10 cellular contexts compared by ENCODE assay signal in the genomic region with DNA sequence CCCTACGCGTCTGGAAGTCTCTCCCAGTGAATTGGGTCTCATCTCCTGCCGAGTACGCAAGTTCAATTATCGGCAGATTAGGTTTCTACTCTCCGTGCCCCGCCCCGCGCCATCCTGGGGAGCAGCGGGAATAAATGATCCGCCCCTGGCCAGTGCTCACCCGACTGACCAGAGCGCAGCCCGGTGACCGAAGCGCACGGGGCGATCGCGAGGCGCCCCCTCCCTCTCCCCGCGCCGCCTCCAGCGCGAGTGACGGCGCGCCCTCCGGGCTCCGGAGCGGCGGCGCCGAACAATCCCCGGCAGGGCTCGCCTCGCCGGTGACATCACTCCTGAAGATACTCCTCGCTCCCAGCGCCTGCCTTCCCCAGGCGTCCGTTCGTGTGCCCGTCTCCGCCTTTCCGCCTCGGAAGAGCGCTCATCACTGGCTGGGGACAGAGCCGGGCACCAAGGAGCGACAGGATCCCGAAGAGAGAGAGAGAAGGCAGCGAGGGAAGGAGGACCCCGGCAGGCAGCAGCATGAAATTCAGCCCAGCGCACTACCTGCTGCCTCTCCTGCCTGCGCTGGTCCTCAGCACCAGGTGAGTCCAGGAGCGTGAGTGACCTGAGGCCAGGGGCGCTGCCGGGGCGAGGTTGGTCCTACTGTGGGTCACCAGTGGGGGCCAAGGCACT. TPM values are rescaled to one million over a fixed set of nuclear protein-coding genes. Genes with fewer than 3 reads are reported as not detected.
A peak's percentile ranks its signal among the peaks of the same experiment; 100 is the strongest.
DNase-seq lines count a peak whose midpoint lies in the region; ATAC-seq, FAIRE-seq and TF ChIP-seq lines count a peak whose summit lies in the region.
"Had no signal": no experiment of that assay in that cellular context is flagged by ENCODE, and none has a peak within 500 bp of the region (broad histone marks: within the 10 kb centered on the region; RNA-seq: fewer than 3 reads in every experiment).

LUZP2 (plus strand) TSS at position 326 of the 669 bp plus-strand sequence.

- POLR2A ChIA-PET in A673 (lab: Charles Lee; ENCODE audit: low non-redundant PET), result no interaction called here
- POLR2A ChIA-PET in HepG2 (lab: Yijun Ruan, JAX), result no interaction called here
- POLR2A ChIA-PET in activated CD4-positive, alpha-beta memory T cell treated with anti-CD3 and anti-CD28 coated beads, Interleukin-2, amount 10 ng/mL, durations not matched to agents 7 days and 5 days (lab: Charles Lee), result no interaction called here

- peak within 1 kb of the TSS; percentile 76 for H3K27ac Mint-ChIP-seq in type B pancreatic cell
- H3K27ac Mint-ChIP-seq in activated CD4-positive, alpha-beta memory T cell treated with anti-CD3 and anti-CD28 coated beads, Interleukin-2, amount 10 ng/mL, durations not matched to agents 7 days and 5 days, result no peak within 1 kb of the TSS

- H3K9me3 Mint-ChIP-seq in type B pancreatic cell, result no peaks in the 10 kb centered on the region
- peaks cover 1% of the 10 kb centered on the region for H3K9me3 Mint-ChIP-seq in activated CD4-positive, alpha-beta memory T cell treated with anti-CD3 and anti-CD28 coated beads, Interleukin-2, amount 10 ng/mL, durations not matched to agents 7 days and 5 days

- H3K27me3 ChIP-seq in A673 (replicated peaks; ENCODE audit: insufficient read depth, low read depth, low read length, poor library complexity) (peaks cover 26% of the 10 kb centered on the region), colonic mucosa (peaks cover 17% of the 10 kb centered on the region), HepG2 (ENCODE audit: control insufficient read depth in 1 of 2, insufficient read depth in 2 of 2, low read length in 2 of 2) (peaks cover 0 to 19% of the 10 kb centered on the region in 2 experiments; a peak in 4 of 5 replicates)

- no peak for TF ChIP-seq EP300 in HepG2 (IDR thresholded peaks at IDR 0.05; ENCODE audit: low read depth in 2 of 2, low read length in 2 of 2)
- no peak for TF ChIP-seq EP300 in HepG2 (CRISPR knock-in tag; IDR thresholded peaks at IDR 0.05; ENCODE audit: borderline replicate concordance)

- peaks cover 60% of the 10 kb centered on the region for H3K27me3 Mint-ChIP-seq in type B pancreatic cell
- H3K27me3 Mint-ChIP-seq in activated CD4-positive, alpha-beta memory T cell treated with anti-CD3 and anti-CD28 coated beads, Interleukin-2, amount 10 ng/mL, durations not matched to agents 7 days and 5 days, result peaks cover 2% of the 10 kb centered on the region

- H3K4me3 Mint-ChIP-seq in type B pancreatic cell, result peak within 1 kb of the TSS; percentile 89
- no peak within 1 kb of the TSS for H3K4me3 Mint-ChIP-seq in activated CD4-positive, alpha-beta memory T cell treated with anti-CD3 and anti-CD28 coated beads, Interleukin-2, amount 10 ng/mL, durations not matched to agents 7 days and 5 days

- BruUV-seq in A673 (replicated peaks; lab: Mats Ljungman, UMichigan) (no TSS peak), HepG2 (replicated peaks; lab: Mats Ljungman, UMichigan) (no TSS peak)

- CTCF ChIA-PET in A673 (lab: Charles Lee) (no interaction called here), HepG2 (lab: Yijun Ruan, JAX; ENCODE audit: low intra/inter-chr PET ratio, low total read pairs) (no interaction called here)
- CTCF ChIA-PET in activated CD4-positive, alpha-beta memory T cell treated with anti-CD3 and anti-CD28 coated beads, Interleukin-2, amount 10 ng/mL, durations not matched to agents 7 days and 5 days (lab: Charles Lee), result no interaction called here

- H3K9me3 ChIP-seq in A673 (ENCODE audit: low read depth, low read length, poor library complexity, severe bottlenecking), result no peaks in the 10 kb centered on the region
- no peaks in the 10 kb centered on the region for H3K9me3 ChIP-seq in colonic mucosa
- no peaks in the 10 kb centered on the region for H3K9me3 ChIP-seq in HepG2 (ENCODE audit: low read length)

- WGBS in HepG2 (ENCODE audit: low lambda C conversion rate), result 7% methylated on average over 2 of the region's 60 CpGs

- no peaks in the 10 kb centered on the region for H3K36me3 ChIP-seq in A673 (ENCODE audit: insufficient read depth, low read length, poor library complexity, severe bottlenecking)
- H3K36me3 ChIP-seq in colonic mucosa, result no peaks in the 10 kb centered on the region
- no peaks in the 10 kb centered on the region for H3K36me3 ChIP-seq in HepG2 (replicated peaks in 1 of 2; ENCODE audit: control insufficient read depth in 1 of 2, insufficient read depth in 2 of 2, low read length in 2 of 2)

- DNase-seq in A673 (ENCODE audit: low spot score), result peak; percentile 47
- peak; percentile 33 for DNase-seq in NCI-H146 (lab: John Stamatoyannopoulos, UW)
- peak; percentile 17 for DNase-seq in colonic mucosa
- DNase-seq in HepG2 (ENCODE audit: low spot score), result no peak
- peak; percentile 70 for DNase-seq in type B pancreatic cell (ENCODE audit: extremely low spot score, unreplicated experiment)
- no peak for DNase-seq in activated CD4-positive, alpha-beta memory T cell treated with anti-CD3 and anti-CD28 coated beads, Interleukin-2, amount 10 ng/mL, durations not matched to agents 7 days and 5 days
- no peak for DNase-seq in middle frontal gyrus (ENCODE audit: extremely low spot score, low spot score)

- no peaks in the 10 kb centered on the region for H3K79me2 ChIP-seq in HepG2 (ENCODE audit: insufficient read depth, low read length)

- H2AFZ ChIP-seq in HepG2 (ENCODE audit: low read length), result no peak within 1 kb of the TSS

- H3K4me1 Mint-ChIP-seq in type B pancreatic cell (ENCODE audit: unreplicated experiment), result peaks cover 17% of the 10 kb centered on the region
- H3K4me1 Mint-ChIP-seq in activated CD4-positive, alpha-beta memory T cell treated with anti-CD3 and anti-CD28 coated beads, Interleukin-2, amount 10 ng/mL, durations not matched to agents 7 days and 5 days, result no peaks in the 10 kb centered on the region

- intact Hi-C loops in A673 (cut with micrococcal nuclease; ENCODE audit: unreplicated experiment), result no loop called here
- intact Hi-C loops in colonic mucosa (cut with DNase I), result no loop called here
- intact Hi-C loops in HepG2 (cut with micrococcal nuclease; ENCODE audit: unreplicated experiment), result no loop called here

- FAIRE-seq in HepG2 (lab: Jason Lieb, UNC), result no peak
- FAIRE-seq: TTC549 had no signal

- ATAC-seq in HepG2 (peak; percentile 85), GM18907 (IDR thresholded peaks at IDR 0.05; ENCODE audit: unreplicated experiment) (no peak)

- no peaks in the 10 kb centered on the region for H3K36me3 Mint-ChIP-seq in type B pancreatic cell
- H3K36me3 Mint-ChIP-seq in activated CD4-positive, alpha-beta memory T cell treated with anti-CD3 and anti-CD28 coated beads, Interleukin-2, amount 10 ng/mL, durations not matched to agents 7 days and 5 days (ENCODE audit: low read depth), result no peaks in the 10 kb centered on the region

- H3K4me1 ChIP-seq in A673 (ENCODE audit: insufficient read depth, low read length, poor library complexity, severe bottlenecking) (no peaks in the 10 kb centered on the region), colonic mucosa (no peaks in the 10 kb centered on the region), HepG2 (ENCODE audit: insufficient read depth, low read length) (no peaks in the 10 kb centered on the region)

- H3K27ac ChIP-seq in A673 (ENCODE audit: low read depth, low read length, poor library complexity, severe bottlenecking) (no peak within 1 kb of the TSS), colonic mucosa (no peak within 1 kb of the TSS), HepG2 (ENCODE audit: extremely low read length, insufficient read depth, low read length) (no peak within 1 kb of the TSS)

- TF ChIP-seq CTCF in A673 (conservative IDR thresholded peaks at IDR 0.05; ENCODE audit: low read depth, low read length) (no peak), colonic mucosa (IDR thresholded peaks at IDR 0.05) (no peak), HepG2 (CRISPR knock-in tag; IDR thresholded peaks at IDR 0.05) (no peak), type B pancreatic cell (conservative IDR thresholded peaks at IDR 0.05) (no peak)

- TF ChIP-seq POLR2A in HepG2 (IDR thresholded peaks at IDR 0.05; ENCODE audit: insufficient read depth in 1 of 2, low read depth in 2 of 2, low read length in 2 of 2), result no peak

- no peak within 1 kb of the TSS for H3K9ac ChIP-seq in colonic mucosa (ENCODE audit: low read depth in 2 of 2, low read length in 2 of 2)
- no peak within 1 kb of the TSS for H3K9ac ChIP-seq in HepG2 (ENCODE audit: insufficient read depth, low read depth, low read length)

- peak within 1 kb of the TSS; percentile 40 for H3K4me2 ChIP-seq in HepG2 (ENCODE audit: low read depth, low read length)

- no peaks in the 10 kb centered on the region for H4K20me1 ChIP-seq in HepG2 (ENCODE audit: insufficient read depth, low read length)

- H3K4me3 ChIP-seq in A673 (ENCODE audit: low read depth, low read length, poor library complexity, severe bottlenecking), result peak within 1 kb of the TSS; percentile 48
- peak within 1 kb of the TSS; percentile 23 for H3K4me3 ChIP-seq in colonic mucosa
- H3K4me3 ChIP-seq in HepG2 (replicated peaks in 1 of 3; ENCODE audit: insufficient read depth in 1 of 3, low read depth in 2 of 3, low read length in 3 of 3), result peak within 1 kb of the TSS in 1 of 3 experiments; percentile 36; a peak in 1 of 6 replicates

- in situ Hi-C loops in HepG2 (cut with HindIII; ENCODE audit: extremely low pct_ligation_motif_present, low pct_unique_long_range_greater_than_20kb), result no loop called here

- TF ChIP-seq RAD21 in HepG2 (CRISPR knock-in tag; IDR thresholded peaks at IDR 0.05), result no peak

RNA-seq across cellular contexts. Expression of gene LUZP2, which starts in this region (rescaled TPM):
- total RNA-seq in A673 (2021) (0.15 and 0.17 TPM in 2 replicates), colonic mucosa (1 to 10 TPM in 1 of 2 donors, under 1 TPM in 1; 0.57 to 1.3 TPM), HepG2 (2016; rRNA removed; fragmentation: Illumina TruSeq; extraction: Trizol) (not detected in 2 replicates), type B pancreatic cell (ENCODE audit: low replicate concordance) (3.1 and 6.5 TPM in 2 replicates)
- total RNA-seq in HepG2 (2016; cell fraction: cytosol; rRNA removed; fragmentation: Illumina TruSeq; extraction: Trizol; ENCODE audit: low read depth), result not detected in 2 replicates
- not detected in 2 replicates for total RNA-seq in HepG2 (2016; cell fraction: insoluble cytoplasmic fraction; rRNA removed; fragmentation: Illumina TruSeq; extraction: Trizol)
- total RNA-seq in HepG2 (2016; cell fraction: membrane; rRNA removed; fragmentation: Illumina TruSeq; extraction: Trizol), result not detected in 2 replicates
- not detected in 2 replicates for total RNA-seq in HepG2 (2016; cell fraction: nucleus; rRNA removed; fragmentation: Illumina TruSeq; extraction: Trizol)
- polyA plus RNA-seq in HepG2 (2011; rRNA removed), result not detected in 2 replicates
- polyA plus RNA-seq in HepG2 (2011; cell fraction: cytosol; rRNA removed), result not detected in 2 replicates
- polyA plus RNA-seq in HepG2 (2011; cell fraction: nucleus; rRNA removed), result not detected in 2 replicates
- not detected in 2 replicates for polyA plus RNA-seq in HepG2 (2012)
- polyA plus RNA-seq in HepG2 (2016; cell fraction: cytosol; fragmentation: Illumina TruSeq; extraction: Trizol; ENCODE audit: low read depth), result not detected in 2 replicates
- not detected in 2 replicates for polyA plus RNA-seq in HepG2 (2016; cell fraction: insoluble cytoplasmic fraction; fragmentation: Illumina TruSeq; extraction: Trizol; ENCODE audit: low read depth)
- polyA plus RNA-seq in HepG2 (2016; cell fraction: membrane; fragmentation: Illumina TruSeq; extraction: Trizol; ENCODE audit: low read depth), result not detected in 2 replicates
- polyA plus RNA-seq in HepG2 (2016; cell fraction: nucleus; fragmentation: Illumina TruSeq; extraction: Trizol; ENCODE audit: insufficient read depth, low read depth), result not detected in 2 replicates
- not detected in 2 replicates for polyA minus RNA-seq in HepG2 (2011; rRNA and poly(A)+ RNA removed; ENCODE audit: low replicate concordance)
- not detected in 2 replicates for polyA minus RNA-seq in HepG2 (2011; cell fraction: cytosol; rRNA and poly(A)+ RNA removed)
- polyA minus RNA-seq in HepG2 (2011; cell fraction: nucleus; rRNA and poly(A)+ RNA removed), result not detected in 2 replicates
- not detected for total RNA-seq in activated CD4-positive, alpha-beta memory T cell treated with anti-CD3 and anti-CD28 coated beads, Interleukin-2, amount 10 ng/mL, durations not matched to agents 7 days and 5 days
- total RNA-seq: Daoy had no signal

Comparison
In these comparisons a context has a peak if more than half of its experiments do, and no peak if none do; other contexts are left out.
1. Peak in DNase-seq and H3K4me3 ChIP-seq in A673; RNA of the gene not detected or under 1 TPM.
2. Peak in ATAC-seq and H3K4me2 ChIP-seq in HepG2; RNA of the gene not detected or under 1 TPM.
3. DNase-seq: peak in NCI-H146 (single experiment), colonic mucosa (single experiment) and type B pancreatic cell (single experiment); none in HepG2 (single experiment), activated CD4-positive, alpha-beta memory T cell treated with anti-CD3 and anti-CD28 coated beads, Interleukin-2, amount 10 ng/mL, durations not matched to agents 7 days and 5 days (single experiment) and middle frontal gyrus (single experiment).